5 cellular contexts compared by ENCODE assay signal in the genomic region with DNA sequence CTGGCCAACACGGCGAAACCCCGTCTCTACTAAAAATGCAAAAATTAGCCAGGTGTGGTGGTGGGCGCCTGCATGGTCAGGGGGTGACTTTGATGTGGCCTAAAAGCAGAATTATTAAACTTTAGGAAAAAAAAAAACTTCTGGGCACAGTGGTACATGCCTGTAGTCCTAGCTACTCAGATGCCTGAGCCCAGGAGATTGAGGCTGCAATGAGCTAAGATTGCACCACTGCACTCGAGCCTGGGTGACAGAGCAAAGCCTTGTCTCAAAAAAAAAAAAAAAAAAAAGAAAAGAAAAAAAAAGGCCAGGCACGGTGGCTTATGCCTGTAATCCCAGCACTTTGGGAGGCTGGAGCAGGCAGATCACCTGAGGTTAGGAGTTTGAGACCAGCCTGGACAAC. TPM values are rescaled to one million over a fixed set of nuclear protein-coding genes. Genes with fewer than 3 reads are reported as not detected.
"Had no signal": no experiment of that assay in that cellular context is flagged by ENCODE, and none has a peak within 500 bp of the region (broad histone marks: within the 10 kb centered on the region; RNA-seq: fewer than 3 reads in every experiment).

No MANE protein-coding gene starts in this region.

RNA-seq across cellular contexts. Expression of gene CARD14, which starts 29.5 kb away (rescaled TPM):
- total RNA-seq: HT1080, IMR-90, K562 had no signal
- polyA plus RNA-seq: HepG2, IgD-negative memory B cell, IMR-90, K562 had no signal
